Comparison of ENCODE assay signal across 30 cellular contexts in the genomic region with DNA sequence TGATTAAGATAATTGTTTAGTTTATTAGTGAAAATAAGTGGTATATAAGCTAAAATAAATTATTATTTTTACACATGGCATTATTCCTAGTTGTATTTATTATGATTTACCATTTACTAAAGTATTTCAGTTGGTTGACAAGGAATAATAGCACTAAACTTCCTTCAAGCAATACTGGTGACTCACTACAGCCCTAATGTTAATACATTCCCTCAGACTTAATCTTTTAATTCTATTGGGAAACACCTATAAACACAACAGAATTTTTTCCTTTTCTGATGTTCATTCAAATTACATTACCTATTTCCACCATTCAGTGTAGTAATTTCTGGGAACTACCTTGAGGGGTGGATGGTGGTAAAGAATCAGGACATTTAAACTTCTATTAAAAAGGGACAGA.
DNase-seq lines count a peak whose midpoint lies in the region; ATAC-seq and TF ChIP-seq lines count a peak whose summit lies in the region.
"Had no signal": no experiment of that assay in that cellular context is flagged by ENCODE, and none has a peak within 500 bp of the region (broad histone marks: within the 10 kb centered on the region; RNA-seq: fewer than 3 reads in every experiment).

No MANE protein-coding gene starts in this region.

- no peak overlapping the region for H3K4me3 ChIP-seq in IMR-90 (ENCODE audit: insufficient read depth, low read depth, low read length)
- H3K4me3 ChIP-seq in epithelial cell of esophagus (ENCODE audit: low read length) = no peak overlapping the region
- H3K4me3 ChIP-seq: BLaER1 treated with 17β-estradiol and CSF1 and Interleukin-3, amounts not matched to agents 10 nM and 100 nM; heart right ventricle; K562; SJSA1; smooth muscle cell; testis; vagina had no signal

- H2AK5ac ChIP-seq in IMR-90 (ENCODE audit: low read depth, low read length) = 0 out of 2 replicates have a peak overlapping the region, but pooled peaks have one; percentile 29

- H3K9me1 ChIP-seq in IMR-90 (ENCODE audit: insufficient read depth, low read length) = peaks cover 4% of the 10 kb centered on the region; the same call in 1 of the 2 replicates

- H3K27me3 ChIP-seq in IMR-90 (ENCODE audit: control insufficient read depth, insufficient read depth, low read length) = no peaks in the 10 kb centered on the region
- H3K27me3 ChIP-seq: BLaER1 treated with 17β-estradiol and CSF1 and Interleukin-3, amounts not matched to agents 10 nM and 100 nM; heart right ventricle; SJSA1; testis; vagina had no signal

- H3K4ac ChIP-seq in IMR-90 (ENCODE audit: low read depth, low read length) = no peak overlapping the region

- no peak for TF ChIP-seq POLR2A in IMR-90 (IDR thresholded peaks at IDR 0.05; ENCODE audit: low read depth, low read length)

- H4K5ac ChIP-seq in IMR-90 (ENCODE audit: low read depth, low read length) = no peak overlapping the region

- intact Hi-C loops in Calu3 (cut with micrococcal nuclease; ENCODE audit: unreplicated experiment) = loop anchor here (5.0 kb wide), 1 partner anchor 85 kb away; no protein-coding TSS in a partner anchor
- intact Hi-C loops in IMR-90 (cut with micrococcal nuclease) = no loop called here

- H3K23ac ChIP-seq in IMR-90 (ENCODE audit: low read depth, low read length) = peak overlapping the region; percentile 12; the same call in 1 of the 2 replicates

- TF ChIP-seq CTCF in Calu3 (IDR thresholded peaks at IDR 0.05; ENCODE audit: unreplicated experiment) = no peak
- TF ChIP-seq CTCF in IMR-90 (conservative IDR thresholded peaks at IDR 0.05; ENCODE audit: low read depth, low read length) = no peak
- TF ChIP-seq CTCF in epithelial cell of esophagus (IDR thresholded peaks at IDR 0.05; ENCODE audit: insufficient read depth, low read depth, low read length, missing control alignments) = no peak

- H3K79me1 ChIP-seq in IMR-90 (ENCODE audit: low read depth in 1 of 2, low read length in 2 of 2) = peaks cover 9 to 21% of the 10 kb centered on the region in 2 experiments; a peak in 3 of 4 replicates

- DNase-seq in Calu3 (no peak), IMR-90 (peak; percentile 56), epithelial cell of esophagus (ENCODE audit: low read depth) (peak; percentile 67), kidney tubule cell (ENCODE audit: low spot score) (peak; percentile 53), substantia nigra (lab: John Stamatoyannopoulos, UW) (no peak), NCI-H510A (lab: John Stamatoyannopoulos, UW) (no peak)
- DNase-seq: activated CD4-positive, alpha-beta memory T cell treated with anti-CD3 and anti-CD28 coated beads for 36 hours; activated CD8-positive, alpha-beta memory T cell treated with anti-CD3 and anti-CD28 coated beads, Interleukin-2, amount 50 U/mL, for 48 hours; activated naive CD8-positive, alpha-beta T cell treated with anti-CD3 and anti-CD28 coated beads, Interleukin-2, amount 10 ng/mL, durations not matched to agents 7 days and 5 days; Caco-2; DND-41; effector memory CD4-positive, alpha-beta T cell; heart right ventricle; left cardiac atrium; naive B cell; NCI-H1436; NCI-H524; occipital lobe; T-helper 1 cell; testis had no signal

- H3K27me3 Mint-ChIP-seq in Calu3 (ENCODE audit: unreplicated experiment) = no peaks in the 10 kb centered on the region
- no peaks in the 10 kb centered on the region for H3K27me3 Mint-ChIP-seq in stimulated activated memory B cell treated with anti-CD40 and anti-IgM and Interleukin-4, amounts not matched to agents 10 μg/mL and 1 μg/mL and 100 μg/mL, for 72 hours
- H3K27me3 Mint-ChIP-seq: activated CD4-positive, alpha-beta memory T cell treated with anti-CD3 and anti-CD28 coated beads for 36 hours; activated naive CD8-positive, alpha-beta T cell treated with anti-CD3 and anti-CD28 coated beads, Interleukin-2, amount 10 ng/mL, durations not matched to agents 7 days and 5 days; naive B cell had no signal

- peak overlapping the region; percentile 63 for H3K27ac Mint-ChIP-seq in Calu3 (ENCODE audit: unreplicated experiment)
- H3K27ac Mint-ChIP-seq in stimulated activated memory B cell treated with anti-CD40 and anti-IgM and Interleukin-4, amounts not matched to agents 10 μg/mL and 1 μg/mL and 100 μg/mL, for 72 hours = no peak overlapping the region
- H3K27ac Mint-ChIP-seq: activated CD4-positive, alpha-beta memory T cell treated with anti-CD3 and anti-CD28 coated beads for 36 hours; activated naive CD8-positive, alpha-beta T cell treated with anti-CD3 and anti-CD28 coated beads, Interleukin-2, amount 10 ng/mL, durations not matched to agents 7 days and 5 days; brain; naive B cell; stimulated activated effector memory CD8-positive, alpha-beta T cell treated with anti-CD3 and anti-CD28 coated beads, Interleukin-12 subunit alpha, Interleukin-12 subunit beta, amount 100 ng/mL, for 72 hours had no signal

- no peaks in the 10 kb centered on the region for H3K36me3 Mint-ChIP-seq in Calu3 (ENCODE audit: insufficient read depth, unreplicated experiment)
- peaks cover 12% of the 10 kb centered on the region for H3K36me3 Mint-ChIP-seq in stimulated activated memory B cell treated with anti-CD40 and anti-IgM and Interleukin-4, amounts not matched to agents 10 μg/mL and 1 μg/mL and 100 μg/mL, for 72 hours
- H3K36me3 Mint-ChIP-seq: activated CD4-positive, alpha-beta memory T cell treated with anti-CD3 and anti-CD28 coated beads for 36 hours; activated naive CD8-positive, alpha-beta T cell treated with anti-CD3 and anti-CD28 coated beads, Interleukin-2, amount 10 ng/mL, durations not matched to agents 7 days and 5 days; stimulated activated effector memory CD8-positive, alpha-beta T cell treated with anti-CD3 and anti-CD28 coated beads, Interleukin-12 subunit alpha, Interleukin-12 subunit beta, amount 100 ng/mL, for 72 hours had no signal

- dilution Hi-C loops in IMR-90 (cut with HindIII; ENCODE audit: low sequenced_read_pairs, unreplicated experiment) = no loop called here

- POLR2A ChIA-PET in IMR-90 (lab: Charles Lee; ENCODE audit: unreplicated experiment) = no interaction called here

- H4K20me1 ChIP-seq in IMR-90 (ENCODE audit: insufficient read depth, low read length) = no peaks in the 10 kb centered on the region
- H4K20me1 ChIP-seq: BLaER1 treated with 17β-estradiol and CSF1 and Interleukin-3, amounts not matched to agents 10 nM and 100 nM had no signal

- no peak overlapping the region for H4K91ac ChIP-seq in IMR-90 (ENCODE audit: insufficient read depth, low read depth, low read length)

- peaks cover 30% of the 10 kb centered on the region for H3K4me1 Mint-ChIP-seq in Calu3 (ENCODE audit: low read depth, unreplicated experiment)
- no peaks in the 10 kb centered on the region for H3K4me1 Mint-ChIP-seq in stimulated activated memory B cell treated with anti-CD40 and anti-IgM and Interleukin-4, amounts not matched to agents 10 μg/mL and 1 μg/mL and 100 μg/mL, for 72 hours
- H3K4me1 Mint-ChIP-seq: naive B cell; stimulated activated effector memory CD8-positive, alpha-beta T cell treated with anti-CD3 and anti-CD28 coated beads, Interleukin-12 subunit alpha, Interleukin-12 subunit beta, amount 100 ng/mL, for 72 hours had no signal

- H3K4me1 ChIP-seq in IMR-90 (ENCODE audit: control insufficient read depth, insufficient read depth, low read length) = peaks cover 6% of the 10 kb centered on the region
- H3K4me1 ChIP-seq: Caco-2, testis had no signal

- H3K27ac ChIP-seq in IMR-90 (ENCODE audit: insufficient read depth, low read length) (no peak overlapping the region), substantia nigra (ENCODE audit: low read depth, low read length, poor library complexity, severe bottlenecking) (no peak overlapping the region)
- H3K27ac ChIP-seq: BLaER1 treated with 17β-estradiol and CSF1 and Interleukin-3, amounts not matched to agents 10 nM and 100 nM; testis; vagina had no signal

- no peak overlapping the region for H3K9ac ChIP-seq in IMR-90 (ENCODE audit: low read depth, low read length)
- H3K9ac ChIP-seq: BLaER1 treated with 17β-estradiol and CSF1 and Interleukin-3, amounts not matched to agents 10 nM and 100 nM had no signal

- H3K36me3 ChIP-seq in IMR-90 (ENCODE audit: control insufficient read depth, insufficient read depth, low read length) = no peaks in the 10 kb centered on the region
- H3K36me3 ChIP-seq: BLaER1 treated with 17β-estradiol and CSF1 and Interleukin-3, amounts not matched to agents 10 nM and 100 nM; heart right ventricle; vagina had no signal

- CTCF ChIA-PET in Calu3 (lab: Charles Lee) = no interaction called here
- CTCF ChIA-PET in IMR-90 (lab: Yijun Ruan, JAX) = no interaction called here

- no peak overlapping the region for H3K14ac ChIP-seq in IMR-90 (replicated peaks; ENCODE audit: low read depth, low read length)

- H4K8ac ChIP-seq in IMR-90 (ENCODE audit: low read depth in 2 of 2, low read length in 2 of 2) = no peak overlapping the region

- no peak for TF ChIP-seq RAD21 in IMR-90 (IDR thresholded peaks at IDR 0.05; ENCODE audit: low read length)

- in situ Hi-C loops in IMR-90 (cut with MboI; ENCODE audit: low sequenced_read_pairs) = no loop called here

- no peak overlapping the region; the same call in 1 of the 2 replicates for H2BK20ac ChIP-seq in IMR-90 (ENCODE audit: low read depth, low read length)

- H2AFZ ChIP-seq in IMR-90 (replicated peaks; ENCODE audit: low read length, poor library complexity) = no peak overlapping the region

- no TSS peak for BruUV-seq in Calu3 (replicated peaks; lab: Mats Ljungman, UMichigan)
- no TSS peak for BruUV-seq in IMR-90 (replicated peaks; lab: Mats Ljungman, UMichigan)

- H2AK9ac ChIP-seq in IMR-90 (replicated peaks; ENCODE audit: low read depth, low read length, poor library complexity) = no peak overlapping the region

- ATAC-seq in IMR-90 (ENCODE audit: low read depth) (peak; percentile 64), HG02759 (IDR thresholded peaks at IDR 0.05; ENCODE audit: unreplicated experiment) (no peak)
- ATAC-seq in stimulated activated memory B cell treated with anti-CD40 and anti-IgM and Interleukin-4, amounts not matched to agents 10 μg/mL and 1 μg/mL and 100 μg/mL, for 72 hours = no peak
- ATAC-seq: activated CD4-positive, CD25-positive, alpha-beta regulatory T cell treated with anti-CD3 and anti-CD28 coated beads, Interleukin-2, amount 50 U/mL, for 24 hours; K562; stimulated activated effector memory CD8-positive, alpha-beta T cell treated with anti-CD3 and anti-CD28 coated beads, Interleukin-12 subunit alpha, Interleukin-12 subunit beta, amount 100 ng/mL, for 72 hours had no signal

- H2BK120ac ChIP-seq in IMR-90 (ENCODE audit: low read depth, low read length) = no peak overlapping the region

- H3K18ac ChIP-seq in IMR-90 (ENCODE audit: low read depth, low read length) = no peak overlapping the region; the same call in 1 of the 2 replicates

- no peaks in the 10 kb centered on the region for H3K9me3 Mint-ChIP-seq in Calu3 (ENCODE audit: low read depth, unreplicated experiment)
- H3K9me3 Mint-ChIP-seq in stimulated activated memory B cell treated with anti-CD40 and anti-IgM and Interleukin-4, amounts not matched to agents 10 μg/mL and 1 μg/mL and 100 μg/mL, for 72 hours = no peaks in the 10 kb centered on the region
- H3K9me3 Mint-ChIP-seq: activated CD4-positive, alpha-beta memory T cell treated with anti-CD3 and anti-CD28 coated beads for 36 hours; stimulated activated effector memory CD8-positive, alpha-beta T cell treated with anti-CD3 and anti-CD28 coated beads, Interleukin-12 subunit alpha, Interleukin-12 subunit beta, amount 100 ng/mL, for 72 hours had no signal

- no peaks in the 10 kb centered on the region for H3K9me3 ChIP-seq in IMR-90 (ENCODE audit: control insufficient read depth, insufficient read depth, low read length)
- H3K9me3 ChIP-seq: SJSA1, testis, vagina had no signal

- no peak overlapping the region for H3K56ac ChIP-seq in IMR-90 (ENCODE audit: extremely low read depth, insufficient read depth, low read length)

- no peak overlapping the region for H3K4me3 Mint-ChIP-seq in Calu3 (ENCODE audit: low read depth, unreplicated experiment)
- no peak overlapping the region for H3K4me3 Mint-ChIP-seq in stimulated activated memory B cell treated with anti-CD40 and anti-IgM and Interleukin-4, amounts not matched to agents 10 μg/mL and 1 μg/mL and 100 μg/mL, for 72 hours
- H3K4me3 Mint-ChIP-seq: activated CD4-positive, alpha-beta memory T cell treated with anti-CD3 and anti-CD28 coated beads for 36 hours; activated naive CD8-positive, alpha-beta T cell treated with anti-CD3 and anti-CD28 coated beads, Interleukin-2, amount 10 ng/mL, durations not matched to agents 7 days and 5 days; brain; naive B cell; stimulated activated effector memory CD8-positive, alpha-beta T cell treated with anti-CD3 and anti-CD28 coated beads, Interleukin-12 subunit alpha, Interleukin-12 subunit beta, amount 100 ng/mL, for 72 hours had no signal

- no peak overlapping the region for H2BK15ac ChIP-seq in IMR-90 (ENCODE audit: low read depth, low read length)

- H3K4me2 ChIP-seq in IMR-90 (ENCODE audit: low read depth, low read length) = peak overlapping the region; percentile 22; the same call in 1 of the 2 replicates
- H3K4me2 ChIP-seq: BLaER1 treated with 17β-estradiol and CSF1 and Interleukin-3, amounts not matched to agents 10 nM and 100 nM; smooth muscle cell had no signal

- H2BK5ac ChIP-seq in IMR-90 (ENCODE audit: low read depth, low read length, poor library complexity, severe bottlenecking) = peak overlapping the region; percentile 24

Comparison
In these comparisons a context has a peak if more than half of its experiments do, and no peak if none do; other contexts are left out.
1. DNase-seq: peak in IMR-90 (single experiment), epithelial cell of esophagus (single experiment) and kidney tubule cell (single experiment); none in Calu3 (single experiment), substantia nigra (0 of 49) and NCI-H510A (single experiment).